7 cellular contexts compared by ENCODE assay signal in the genomic region with DNA sequence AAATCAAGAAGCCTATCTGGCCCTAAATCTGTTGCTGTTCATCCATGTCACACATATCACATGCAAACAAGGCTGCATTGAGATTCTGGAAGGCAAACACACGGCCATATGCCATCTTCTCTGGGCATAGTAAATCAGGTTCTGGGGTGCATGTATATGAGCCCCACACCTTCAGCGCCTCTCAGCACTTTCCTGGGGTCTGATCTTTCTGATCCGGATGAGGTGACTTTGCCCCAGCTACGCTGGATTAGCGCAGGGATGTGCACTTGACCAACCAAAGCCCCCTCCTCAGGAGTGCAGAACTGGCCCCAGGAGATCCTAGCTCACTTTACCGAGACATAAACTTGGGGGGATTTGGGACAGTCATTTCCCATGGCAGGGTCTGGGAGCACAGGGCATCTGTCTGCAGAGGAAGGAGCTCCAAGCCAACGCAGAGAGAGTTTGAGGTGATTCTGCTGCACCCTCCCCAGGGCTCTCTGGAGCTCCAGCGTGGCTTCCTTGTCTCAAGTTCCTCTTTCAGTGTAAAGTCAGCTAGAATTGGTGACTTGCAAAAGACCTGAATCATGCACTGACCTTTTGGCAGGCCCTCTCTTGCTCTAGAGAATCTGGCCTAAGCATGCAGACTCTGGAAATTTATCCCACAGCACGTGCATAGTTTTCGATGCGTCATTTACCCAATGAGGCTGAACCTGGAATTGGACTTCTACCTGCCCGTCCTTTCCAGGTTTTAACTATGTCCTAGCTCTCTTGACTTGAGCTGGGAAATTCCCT.
DNase-seq lines count a peak whose midpoint lies in the region; FAIRE-seq and TF ChIP-seq lines count a peak whose summit lies in the region.

No MANE protein-coding gene starts in this region.

- no peaks in the 10 kb centered on the region for H3K36me3 Mint-ChIP-seq in astrocyte (ENCODE audit: low read depth, unreplicated experiment)

- TF ChIP-seq CTCF in KMS-11 (conservative IDR thresholded peaks at IDR 0.05; ENCODE audit: low read depth, low read length) = no peak
- TF ChIP-seq CTCF in astrocyte (IDR thresholded peaks at IDR 0.05; ENCODE audit: insufficient read depth, low read depth, low read length) = no peak
- no peak for TF ChIP-seq CTCF in liver (IDR thresholded peaks at IDR 0.05; ENCODE audit: low read depth, low read length, missing input control)

- H3K9me3 ChIP-seq in astrocyte (ENCODE audit: insufficient read depth, low read depth, low read length) (no peaks in the 10 kb centered on the region), liver (ENCODE audit: control insufficient read depth in 4 of 4, low read length in 3 of 4) (no peaks in the 10 kb centered on the region)

- DNase-seq in GM19240 (ENCODE audit: insufficient read length, low spot score) = peak; percentile 35
- peak; percentile 6 for DNase-seq in astrocyte (ENCODE audit: low read depth)
- no peak for DNase-seq in NCI-H1105 treated with DMSO at 0.1 percent for 48 hours (lab: John Stamatoyannopoulos, UW)
- no peak for DNase-seq in DMS79 (lab: John Stamatoyannopoulos, UW)
- DNase-seq in GOT3 (lab: John Stamatoyannopoulos, UW) = no peak

- H3K27ac Mint-ChIP-seq in astrocyte (ENCODE audit: unreplicated experiment) = no peak overlapping the region

- H3K27me3 Mint-ChIP-seq in astrocyte (ENCODE audit: low read depth, unreplicated experiment) = peaks cover 38% of the 10 kb centered on the region

- H3K9ac ChIP-seq in KMS-11 (peak overlapping the region; percentile 71; the same call in 1 of the 2 replicates), astrocyte (ENCODE audit: low read length) (no peak overlapping the region), liver (ENCODE audit: low read depth in 1 of 2, low read length in 2 of 2) (no peak overlapping the region)

- H3K4me3 ChIP-seq in KMS-11 (IDR thresholded peaks at IDR 0.05; ENCODE audit: insufficient read depth, low read depth, low read length) (no peak overlapping the region), astrocyte (ENCODE audit: insufficient read depth, low read depth, low read length) (no peak overlapping the region), liver (ENCODE audit: low read depth in 1 of 3, low read length in 3 of 3) (no peak overlapping the region)

- H3K4me1 ChIP-seq in KMS-11 (ENCODE audit: low read depth, poor library complexity, severe bottlenecking) = peaks cover 97% of the 10 kb centered on the region
- peaks cover 3% of the 10 kb centered on the region for H3K4me1 ChIP-seq in astrocyte (ENCODE audit: insufficient read depth, low read length)
- H3K4me1 ChIP-seq in liver (ENCODE audit: control insufficient read depth in 4 of 4, insufficient read depth in 4 of 4, low read length in 3 of 4) = peaks cover 27 to 37% (median 31%) of the 10 kb centered on the region in 4 donors

- no peaks in the 10 kb centered on the region for H4K20me1 ChIP-seq in KMS-11 (ENCODE audit: insufficient read depth)
- no peaks in the 10 kb centered on the region for H4K20me1 ChIP-seq in astrocyte (ENCODE audit: insufficient read depth, low read length)

- 58% methylated on average over 12 of the region's 12 CpGs for WGBS in liver

- H3K27ac ChIP-seq in KMS-11 (peak overlapping the region; percentile 91), astrocyte (ENCODE audit: low read depth, low read length) (no peak overlapping the region), liver (ENCODE audit: low read depth in 1 of 2, low read length in 2 of 2) (peak overlapping the region; percentile 89 to 97)

- no peaks in the 10 kb centered on the region for H3K27me3 ChIP-seq in KMS-11 (ENCODE audit: insufficient read depth, low read depth)
- no peaks in the 10 kb centered on the region for H3K27me3 ChIP-seq in astrocyte (ENCODE audit: insufficient read depth, low read length)
- H3K27me3 ChIP-seq in liver (ENCODE audit: control insufficient read depth in 4 of 4, insufficient read depth in 4 of 4, low read length in 3 of 4) = no peaks in the 10 kb centered on the region

- H2AFZ ChIP-seq in KMS-11 (ENCODE audit: low read depth) (no peak overlapping the region), astrocyte (ENCODE audit: low read depth, low read length) (no peak overlapping the region)

- H3K9me3 Mint-ChIP-seq in astrocyte (ENCODE audit: unreplicated experiment) = no peaks in the 10 kb centered on the region

- H3K4me2 ChIP-seq in KMS-11 (peak overlapping the region; percentile 67), astrocyte (ENCODE audit: low read length) (no peak overlapping the region)

- no peak overlapping the region for H3K4me3 Mint-ChIP-seq in astrocyte (ENCODE audit: unreplicated experiment)

- no peaks in the 10 kb centered on the region for H3K4me1 Mint-ChIP-seq in astrocyte (ENCODE audit: low read depth, unreplicated experiment)

- peak; percentile 61 to 67 for TF ChIP-seq RAD21 in liver (IDR thresholded peaks at IDR 0.05)

- H3K79me2 ChIP-seq in KMS-11 (ENCODE audit: insufficient read depth, low read depth) (no peaks in the 10 kb centered on the region), astrocyte (ENCODE audit: insufficient read depth, low read length) (no peaks in the 10 kb centered on the region)

- FAIRE-seq in astrocyte (lab: Jason Lieb, UNC) = no peak

- H3K36me3 ChIP-seq in KMS-11 (ENCODE audit: insufficient read depth) = no peaks in the 10 kb centered on the region
- no peaks in the 10 kb centered on the region for H3K36me3 ChIP-seq in astrocyte (ENCODE audit: insufficient read depth, low read length)
- no peaks in the 10 kb centered on the region for H3K36me3 ChIP-seq in liver (ENCODE audit: control insufficient read depth in 4 of 4, insufficient read depth in 3 of 4, low read depth in 1 of 4, low read length in 3 of 4)

TF ChIP-seq in liver, 16 proteins besides CTCF, POLR2A, EP300 and RAD21:
- TF ChIP-seq RXRA (IDR thresholded peaks at IDR 0.05) (peak; percentile 78 to 96), FOXA2 (IDR thresholded peaks at IDR 0.05) (peak; percentile 49), JUND (IDR thresholded peaks at IDR 0.05) (peak; percentile 61 to 93), EGR1 (IDR thresholded peaks at IDR 0.05; ENCODE audit: low read depth in 2 of 2) (peak in 1 of 2 donors; percentile 76), NR2F2 (IDR thresholded peaks at IDR 0.05) (no peak), YY1 (IDR thresholded peaks at IDR 0.05) (peak; percentile 80), HNF4G (IDR thresholded peaks at IDR 0.05) (peak; percentile 53), TAF1 (conservative IDR thresholded peaks at IDR 0.05) (no peak), SP1 (IDR thresholded peaks at IDR 0.05) (peak; percentile 87), HNF4A (conservative IDR thresholded peaks at IDR 0.05) (peak; percentile 87 to 94), FOXA1 (IDR thresholded peaks at IDR 0.05) (peak; percentile 75), GABPA (IDR thresholded peaks at IDR 0.05 in 1 of 2, conservative IDR thresholded peaks at IDR 0.05 in 1 of 2) (peak in 1 of 2 donors; percentile 22)
- TF ChIP-seq, protein P1, sequence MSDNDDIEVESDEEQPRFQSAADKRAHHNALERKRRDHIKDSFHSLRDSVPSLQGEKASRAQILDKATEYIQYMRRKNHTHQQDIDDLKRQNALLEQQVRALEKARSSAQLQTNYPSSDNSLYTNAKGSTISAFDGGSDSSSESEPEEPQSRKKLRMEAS (IDR thresholded peaks at IDR 0.05) = peak; percentile 96
- TF ChIP-seq, protein P2, sequence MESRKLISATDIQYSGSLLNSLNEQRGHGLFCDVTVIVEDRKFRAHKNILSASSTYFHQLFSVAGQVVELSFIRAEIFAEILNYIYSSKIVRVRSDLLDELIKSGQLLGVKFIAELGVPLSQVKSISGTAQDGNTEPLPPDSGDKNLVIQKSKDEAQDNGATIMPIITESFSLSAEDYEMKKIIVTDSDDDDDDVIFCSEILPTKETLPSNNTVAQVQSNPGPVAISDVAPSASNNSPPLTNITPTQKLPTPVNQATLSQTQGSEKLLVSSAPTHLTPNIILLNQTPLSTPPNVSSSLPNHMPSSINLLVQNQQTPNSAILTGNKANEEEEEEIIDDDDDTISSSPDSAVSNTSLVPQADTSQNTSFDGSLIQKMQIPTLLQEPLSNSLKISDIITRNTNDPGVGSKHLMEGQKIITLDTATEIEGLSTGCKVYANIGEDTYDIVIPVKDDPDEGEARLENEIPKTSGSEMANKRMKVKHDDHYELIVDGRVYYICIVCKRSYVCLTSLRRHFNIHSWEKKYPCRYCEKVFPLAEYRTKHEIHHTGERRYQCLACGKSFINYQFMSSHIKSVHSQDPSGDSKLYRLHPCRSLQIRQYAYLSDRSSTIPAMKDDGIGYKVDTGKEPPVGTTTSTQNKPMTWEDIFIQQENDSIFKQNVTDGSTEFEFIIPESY (IDR thresholded peaks at IDR 0.05) = no peak
- TF ChIP-seq, protein P3, sequence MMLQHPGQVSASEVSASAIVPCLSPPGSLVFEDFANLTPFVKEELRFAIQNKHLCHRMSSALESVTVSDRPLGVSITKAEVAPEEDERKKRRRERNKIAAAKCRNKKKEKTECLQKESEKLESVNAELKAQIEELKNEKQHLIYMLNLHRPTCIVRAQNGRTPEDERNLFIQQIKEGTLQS (IDR thresholded peaks at IDR 0.05) = peak; percentile 66
- TF ChIP-seq, protein P4, sequence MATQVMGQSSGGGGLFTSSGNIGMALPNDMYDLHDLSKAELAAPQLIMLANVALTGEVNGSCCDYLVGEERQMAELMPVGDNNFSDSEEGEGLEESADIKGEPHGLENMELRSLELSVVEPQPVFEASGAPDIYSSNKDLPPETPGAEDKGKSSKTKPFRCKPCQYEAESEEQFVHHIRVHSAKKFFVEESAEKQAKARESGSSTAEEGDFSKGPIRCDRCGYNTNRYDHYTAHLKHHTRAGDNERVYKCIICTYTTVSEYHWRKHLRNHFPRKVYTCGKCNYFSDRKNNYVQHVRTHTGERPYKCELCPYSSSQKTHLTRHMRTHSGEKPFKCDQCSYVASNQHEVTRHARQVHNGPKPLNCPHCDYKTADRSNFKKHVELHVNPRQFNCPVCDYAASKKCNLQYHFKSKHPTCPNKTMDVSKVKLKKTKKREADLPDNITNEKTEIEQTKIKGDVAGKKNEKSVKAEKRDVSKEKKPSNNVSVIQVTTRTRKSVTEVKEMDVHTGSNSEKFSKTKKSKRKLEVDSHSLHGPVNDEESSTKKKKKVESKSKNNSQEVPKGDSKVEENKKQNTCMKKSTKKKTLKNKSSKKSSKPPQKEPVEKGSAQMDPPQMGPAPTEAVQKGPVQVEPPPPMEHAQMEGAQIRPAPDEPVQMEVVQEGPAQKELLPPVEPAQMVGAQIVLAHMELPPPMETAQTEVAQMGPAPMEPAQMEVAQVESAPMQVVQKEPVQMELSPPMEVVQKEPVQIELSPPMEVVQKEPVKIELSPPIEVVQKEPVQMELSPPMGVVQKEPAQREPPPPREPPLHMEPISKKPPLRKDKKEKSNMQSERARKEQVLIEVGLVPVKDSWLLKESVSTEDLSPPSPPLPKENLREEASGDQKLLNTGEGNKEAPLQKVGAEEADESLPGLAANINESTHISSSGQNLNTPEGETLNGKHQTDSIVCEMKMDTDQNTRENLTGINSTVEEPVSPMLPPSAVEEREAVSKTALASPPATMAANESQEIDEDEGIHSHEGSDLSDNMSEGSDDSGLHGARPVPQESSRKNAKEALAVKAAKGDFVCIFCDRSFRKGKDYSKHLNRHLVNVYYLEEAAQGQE (IDR thresholded peaks at IDR 0.05) = peak; percentile 61

Comparison
In these comparisons a context has a peak if more than half of its experiments do, and no peak if none do; other contexts are left out.
1. DNase-seq: peak in GM19240 (single experiment) and astrocyte (single experiment); none in NCI-H1105 treated with DMSO at 0.1 percent for 48 hours (single experiment), DMS79 (single experiment) and GOT3 (single experiment).